Comparison of ENCODE assay signal across 1 cellular context in the genomic region with DNA sequence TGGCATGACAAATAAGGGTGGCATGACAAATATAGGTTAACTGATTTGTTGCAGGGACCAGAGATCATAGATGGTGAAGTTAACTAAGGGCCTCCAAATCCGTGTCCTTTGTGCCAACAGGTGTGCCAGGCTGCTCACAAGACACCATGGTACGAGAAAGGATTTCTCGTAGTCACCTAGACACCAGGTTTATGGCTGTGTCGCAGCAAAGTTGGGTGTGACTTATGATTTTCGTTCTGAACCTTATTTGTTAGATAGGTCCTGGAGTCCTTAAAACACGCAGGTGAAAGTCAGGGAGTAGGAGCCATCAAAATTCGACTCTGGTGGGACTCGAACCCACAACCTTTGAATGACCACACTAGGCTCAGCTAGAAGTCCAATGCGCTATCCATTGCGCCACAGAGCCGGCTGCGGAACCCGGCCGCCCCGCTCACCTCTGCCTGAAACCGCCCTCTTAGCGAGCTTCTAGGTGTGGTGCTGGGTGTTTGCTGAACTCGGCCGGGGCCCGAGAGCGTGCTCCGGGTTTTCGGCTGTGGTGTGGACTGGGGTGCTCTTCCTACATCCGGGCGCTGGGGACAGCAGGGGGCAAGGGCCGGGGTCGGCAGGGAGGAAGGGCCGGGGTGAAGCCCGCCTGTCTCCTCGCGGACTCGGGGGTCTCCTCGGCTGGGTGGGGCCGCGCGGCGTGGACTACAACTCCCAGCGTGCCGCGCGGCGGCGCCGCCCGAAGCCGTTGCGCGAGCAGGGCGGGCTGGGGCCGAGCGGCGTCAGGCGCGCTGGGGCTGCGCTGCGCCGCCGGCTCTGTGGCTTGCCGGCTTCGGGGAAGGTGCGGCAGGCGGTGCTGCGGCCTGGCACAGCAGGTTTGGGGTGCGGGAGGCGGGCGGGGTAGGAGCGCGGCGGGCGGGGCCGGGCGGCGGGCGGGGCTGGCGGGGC.
TF ChIP-seq lines count a peak whose summit lies in the region.

A gene (plus strand): TSS at position 767 of the 930 bp plus-strand sequence. CDS start 2,606 bp downstream, outside the sequence.

TF ChIP-seq in HEK293, 187 proteins besides CTCF, POLR2A, EP300 and RAD21 (continued from another document):
- TF ChIP-seq, protein P1, sequence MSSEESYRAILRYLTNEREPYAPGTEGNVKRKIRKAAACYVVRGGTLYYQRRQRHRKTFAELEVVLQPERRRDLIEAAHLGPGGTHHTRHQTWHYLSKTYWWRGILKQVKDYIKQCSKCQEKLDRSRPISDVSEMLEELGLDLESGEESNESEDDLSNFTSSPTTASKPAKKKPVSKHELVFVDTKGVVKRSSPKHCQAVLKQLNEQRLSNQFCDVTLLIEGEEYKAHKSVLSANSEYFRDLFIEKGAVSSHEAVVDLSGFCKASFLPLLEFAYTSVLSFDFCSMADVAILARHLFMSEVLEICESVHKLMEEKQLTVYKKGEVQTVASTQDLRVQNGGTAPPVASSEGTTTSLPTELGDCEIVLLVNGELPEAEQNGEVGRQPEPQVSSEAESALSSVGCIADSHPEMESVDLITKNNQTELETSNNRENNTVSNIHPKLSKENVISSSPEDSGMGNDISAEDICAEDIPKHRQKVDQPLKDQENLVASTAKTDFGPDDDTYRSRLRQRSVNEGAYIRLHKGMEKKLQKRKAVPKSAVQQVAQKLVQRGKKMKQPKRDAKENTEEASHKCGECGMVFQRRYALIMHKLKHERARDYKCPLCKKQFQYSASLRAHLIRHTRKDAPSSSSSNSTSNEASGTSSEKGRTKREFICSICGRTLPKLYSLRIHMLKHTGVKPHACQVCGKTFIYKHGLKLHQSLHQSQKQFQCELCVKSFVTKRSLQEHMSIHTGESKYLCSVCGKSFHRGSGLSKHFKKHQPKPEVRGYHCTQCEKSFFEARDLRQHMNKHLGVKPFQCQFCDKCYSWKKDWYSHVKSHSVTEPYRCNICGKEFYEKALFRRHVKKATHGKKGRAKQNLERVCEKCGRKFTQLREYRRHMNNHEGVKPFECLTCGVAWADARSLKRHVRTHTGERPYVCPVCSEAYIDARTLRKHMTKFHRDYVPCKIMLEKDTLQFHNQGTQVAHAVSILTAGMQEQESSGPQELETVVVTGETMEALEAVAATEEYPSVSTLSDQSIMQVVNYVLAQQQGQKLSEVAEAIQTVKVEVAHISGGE (tag by site-specific recombination; conservative IDR thresholded peaks at IDR 0.05; ENCODE audit: low read depth): peak; percentile 53; the same call in 1 of the 2 replicates
- TF ChIP-seq ZNF600 (tag by site-specific recombination; IDR thresholded peaks at IDR 0.05) (peak; percentile 71), ZNF335 (tag by site-specific recombination; conservative IDR thresholded peaks at IDR 0.05) (peak; percentile 83), ZSCAN30 (tag by site-specific recombination; IDR thresholded peaks at IDR 0.05) (peak; percentile 61), HOXC10 (CRISPR knock-in tag; IDR thresholded peaks at IDR 0.05) (0 out of 2 replicates have a peak, but pooled peaks have one; percentile 1), ZNF785 (tag by site-specific recombination; IDR thresholded peaks at IDR 0.05) (no peak; the same call in 1 of the 2 replicates), KLF16 (tag by site-specific recombination; IDR thresholded peaks at IDR 0.05) (0 out of 2 replicates have a peak, but pooled peaks have one; percentile 17), TRIM28 (IDR thresholded peaks at IDR 0.05; ENCODE audit: borderline replicate concordance, low read length) (no peak), ZNF629 (tag by site-specific recombination; IDR thresholded peaks at IDR 0.05) (peak; percentile 63), ZSCAN16 (tag by site-specific recombination; IDR thresholded peaks at IDR 0.05) (peak; percentile 76; the same call in 1 of the 2 replicates), ZBTB20 (tag by site-specific recombination; IDR thresholded peaks at IDR 0.05) (peak; percentile 68), YY2 (tag by site-specific recombination; IDR thresholded peaks at IDR 0.05) (no peak), ZNF248 (tag by site-specific recombination; IDR thresholded peaks at IDR 0.05) (no peak), ZNF843 (tag by site-specific recombination; IDR thresholded peaks at IDR 0.05) (peak; percentile 58; the same call in 1 of the 2 replicates), ZNF404 (tag by site-specific recombination; IDR thresholded peaks at IDR 0.05) (no peak)
- TF ChIP-seq, protein P2, sequence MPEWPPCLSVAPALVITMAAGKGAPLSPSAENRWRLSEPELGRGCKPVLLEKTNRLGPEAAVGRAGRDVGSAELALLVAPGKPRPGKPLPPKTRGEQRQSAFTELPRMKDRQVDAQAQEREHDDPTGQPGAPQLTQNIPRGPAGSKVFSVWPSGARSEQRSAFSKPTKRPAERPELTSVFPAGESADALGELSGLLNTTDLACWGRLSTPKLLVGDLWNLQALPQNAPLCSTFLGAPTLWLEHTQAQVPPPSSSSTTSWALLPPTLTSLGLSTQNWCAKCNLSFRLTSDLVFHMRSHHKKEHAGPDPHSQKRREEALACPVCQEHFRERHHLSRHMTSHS (tag by site-specific recombination; IDR thresholded peaks at IDR 0.05): no peak
- TF ChIP-seq, protein P3, sequence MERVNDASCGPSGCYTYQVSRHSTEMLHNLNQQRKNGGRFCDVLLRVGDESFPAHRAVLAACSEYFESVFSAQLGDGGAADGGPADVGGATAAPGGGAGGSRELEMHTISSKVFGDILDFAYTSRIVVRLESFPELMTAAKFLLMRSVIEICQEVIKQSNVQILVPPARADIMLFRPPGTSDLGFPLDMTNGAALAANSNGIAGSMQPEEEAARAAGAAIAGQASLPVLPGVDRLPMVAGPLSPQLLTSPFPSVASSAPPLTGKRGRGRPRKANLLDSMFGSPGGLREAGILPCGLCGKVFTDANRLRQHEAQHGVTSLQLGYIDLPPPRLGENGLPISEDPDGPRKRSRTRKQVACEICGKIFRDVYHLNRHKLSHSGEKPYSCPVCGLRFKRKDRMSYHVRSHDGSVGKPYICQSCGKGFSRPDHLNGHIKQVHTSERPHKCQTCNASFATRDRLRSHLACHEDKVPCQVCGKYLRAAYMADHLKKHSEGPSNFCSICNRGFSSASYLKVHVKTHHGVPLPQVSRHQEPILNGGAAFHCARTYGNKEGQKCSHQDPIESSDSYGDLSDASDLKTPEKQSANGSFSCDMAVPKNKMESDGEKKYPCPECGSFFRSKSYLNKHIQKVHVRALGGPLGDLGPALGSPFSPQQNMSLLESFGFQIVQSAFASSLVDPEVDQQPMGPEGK (tag by site-specific recombination; IDR thresholded peaks at IDR 0.05): peak; percentile 59
- TF ChIP-seq, protein P4, sequence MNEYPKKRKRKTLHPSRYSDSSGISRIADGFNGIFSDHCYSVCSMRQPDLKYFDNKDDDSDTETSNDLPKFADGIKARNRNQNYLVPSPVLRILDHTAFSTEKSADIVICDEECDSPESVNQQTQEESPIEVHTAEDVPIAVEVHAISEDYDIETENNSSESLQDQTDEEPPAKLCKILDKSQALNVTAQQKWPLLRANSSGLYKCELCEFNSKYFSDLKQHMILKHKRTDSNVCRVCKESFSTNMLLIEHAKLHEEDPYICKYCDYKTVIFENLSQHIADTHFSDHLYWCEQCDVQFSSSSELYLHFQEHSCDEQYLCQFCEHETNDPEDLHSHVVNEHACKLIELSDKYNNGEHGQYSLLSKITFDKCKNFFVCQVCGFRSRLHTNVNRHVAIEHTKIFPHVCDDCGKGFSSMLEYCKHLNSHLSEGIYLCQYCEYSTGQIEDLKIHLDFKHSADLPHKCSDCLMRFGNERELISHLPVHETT (tag by site-specific recombination; IDR thresholded peaks at IDR 0.05): 0 out of 2 replicates have a peak, but pooled peaks have one; percentile 42
- TF ChIP-seq, protein P5, sequence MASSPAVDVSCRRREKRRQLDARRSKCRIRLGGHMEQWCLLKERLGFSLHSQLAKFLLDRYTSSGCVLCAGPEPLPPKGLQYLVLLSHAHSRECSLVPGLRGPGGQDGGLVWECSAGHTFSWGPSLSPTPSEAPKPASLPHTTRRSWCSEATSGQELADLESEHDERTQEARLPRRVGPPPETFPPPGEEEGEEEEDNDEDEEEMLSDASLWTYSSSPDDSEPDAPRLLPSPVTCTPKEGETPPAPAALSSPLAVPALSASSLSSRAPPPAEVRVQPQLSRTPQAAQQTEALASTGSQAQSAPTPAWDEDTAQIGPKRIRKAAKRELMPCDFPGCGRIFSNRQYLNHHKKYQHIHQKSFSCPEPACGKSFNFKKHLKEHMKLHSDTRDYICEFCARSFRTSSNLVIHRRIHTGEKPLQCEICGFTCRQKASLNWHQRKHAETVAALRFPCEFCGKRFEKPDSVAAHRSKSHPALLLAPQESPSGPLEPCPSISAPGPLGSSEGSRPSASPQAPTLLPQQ (tag by site-specific recombination; IDR thresholded peaks at IDR 0.05): peak; percentile 44
